Comparison of ENCODE assay signal across 8 cellular contexts in genomic region chr6:169831450-169832246, GRCh38.
A peak's percentile ranks its signal among the peaks of the same experiment; 100 is the strongest.
DNase-seq lines count a peak whose midpoint lies in the region; ATAC-seq and TF ChIP-seq lines count a peak whose summit lies in the region.

No MANE protein-coding gene starts in this region.

- H3K4me1 Mint-ChIP-seq in activated CD4-positive, alpha-beta memory T cell treated with anti-CD3 and anti-CD28 coated beads, Interleukin-2, amount 10 ng/mL, durations not matched to agents 7 days and 5 days, result no peaks in the 10 kb centered on the region

- no peaks in the 10 kb centered on the region for H3K9me3 Mint-ChIP-seq in activated CD4-positive, alpha-beta memory T cell treated with anti-CD3 and anti-CD28 coated beads, Interleukin-2, amount 10 ng/mL, durations not matched to agents 7 days and 5 days

- H3K36me3 ChIP-seq in lung (ENCODE audit: control insufficient read depth in 2 of 2, insufficient read depth in 2 of 2, low read length in 2 of 2), result no peaks in the 10 kb centered on the region

- DNase-seq in ELF-1 (ENCODE audit: low read depth, low spot score), result peak; percentile 92
- DNase-seq in NCI-H526 (lab: John Stamatoyannopoulos, UW), result peak; percentile 11 to 85
- DNase-seq in activated CD4-positive, alpha-beta memory T cell treated with anti-CD3 and anti-CD28 coated beads, Interleukin-2, amount 10 ng/mL, durations not matched to agents 7 days and 5 days, result peak; percentile 67
- DNase-seq in dorsolateral prefrontal cortex, result peak; percentile 67 to 88 (median 82)
- DNase-seq in lung (ENCODE audit: low spot score), result peak; percentile 74
- peak; percentile 35 to 64 (median 55) for DNase-seq in stimulated activated CD4-positive, alpha-beta T cell treated with anti-CD3 and anti-CD28 coated beads, TNF-alpha, amount 100 ng/mL, for 4 hours (ENCODE audit: low read depth in 3 of 3)

- H3K9me3 ChIP-seq in lung (ENCODE audit: control insufficient read depth in 2 of 2, insufficient read depth in 1 of 2, low read length in 1 of 2), result no peaks in the 10 kb centered on the region

- intact Hi-C loops in dorsolateral prefrontal cortex (cut with DNase I), result loop anchor here (1.0 to 10.0 kb wide), 8 partner anchors 39 to 701 kb away; partner anchors contain the start of gene DLL1 (in 1 of the 2)

- H3K27me3 Mint-ChIP-seq in activated CD4-positive, alpha-beta memory T cell treated with anti-CD3 and anti-CD28 coated beads, Interleukin-2, amount 10 ng/mL, durations not matched to agents 7 days and 5 days, result peaks cover 41% of the 10 kb centered on the region

- H3K27ac ChIP-seq in dorsolateral prefrontal cortex (no peak overlapping the region), lung (ENCODE audit: low read depth in 1 of 2, low read length in 1 of 2) (no peak overlapping the region)

- no peak overlapping the region for H3K27ac Mint-ChIP-seq in activated CD4-positive, alpha-beta memory T cell treated with anti-CD3 and anti-CD28 coated beads, Interleukin-2, amount 10 ng/mL, durations not matched to agents 7 days and 5 days

- no peak overlapping the region for H3K4me3 Mint-ChIP-seq in activated CD4-positive, alpha-beta memory T cell treated with anti-CD3 and anti-CD28 coated beads, Interleukin-2, amount 10 ng/mL, durations not matched to agents 7 days and 5 days

- CTCF ChIA-PET in activated CD4-positive, alpha-beta memory T cell treated with anti-CD3 and anti-CD28 coated beads, Interleukin-2, amount 10 ng/mL, durations not matched to agents 7 days and 5 days (lab: Charles Lee), result interaction anchor here (0.7 to 2.0 kb wide), 26 partner anchors 8 to 703 kb away, joined by 3 to 21 read pairs (median 5); no protein-coding TSS in a partner anchor

- H3K4me3 ChIP-seq in dorsolateral prefrontal cortex (peak overlapping the region in 46 of 59 donors; percentile 4 to 50 (median 34)), lung (no peak overlapping the region)

- POLR2A ChIA-PET in activated CD4-positive, alpha-beta memory T cell treated with anti-CD3 and anti-CD28 coated beads, Interleukin-2, amount 10 ng/mL, durations not matched to agents 7 days and 5 days (lab: Charles Lee), result no interaction called here

- peaks cover 0 to 4% of the 10 kb centered on the region in 2 donors for H3K4me1 ChIP-seq in lung (ENCODE audit: control insufficient read depth in 2 of 2, insufficient read depth in 2 of 2, low read length in 2 of 2)

- WGBS in lung, 2 donors, result 32 to 34% methylated on average over 32 of the region's 32 CpGs

- peak; percentile 87 to 99 (median 97) for TF ChIP-seq CTCF in dorsolateral prefrontal cortex (IDR thresholded peaks at IDR 0.05 in 54 of 56, conservative IDR thresholded peaks at IDR 0.05 in 2 of 56; ENCODE audit: low read depth in 1 of 56, partially characterized antibody in 56 of 56)
- TF ChIP-seq CTCF in lung (IDR thresholded peaks at IDR 0.05; ENCODE audit: control extremely low read depth, extremely low read depth), result peak; percentile 77

- H3K36me3 Mint-ChIP-seq in activated CD4-positive, alpha-beta memory T cell treated with anti-CD3 and anti-CD28 coated beads, Interleukin-2, amount 10 ng/mL, durations not matched to agents 7 days and 5 days (ENCODE audit: low read depth), result no peaks in the 10 kb centered on the region

- no peaks in the 10 kb centered on the region for H3K27me3 ChIP-seq in dorsolateral prefrontal cortex
- H3K27me3 ChIP-seq in lung (ENCODE audit: control insufficient read depth, insufficient read depth), result no peaks in the 10 kb centered on the region

- ATAC-seq in HG02798 (IDR thresholded peaks at IDR 0.05; ENCODE audit: poor library complexity, unreplicated experiment) (peak; percentile 55), lung (ENCODE audit: insufficient read depth, low FRiP score) (peak; percentile 71), HG03565 (IDR thresholded peaks at IDR 0.05; ENCODE audit: unreplicated experiment) (no peak)
